Comparison of ENCODE assay signal across 10 cellular contexts in genomic region chr10:48456361-48456804, GRCh38.
A peak's percentile ranks its signal among the peaks of the same experiment; 100 is the strongest.
DNase-seq lines count a peak whose midpoint lies in the region; ATAC-seq, FAIRE-seq and TF ChIP-seq lines count a peak whose summit lies in the region.
"Had no signal": no experiment of that assay in that cellular context is flagged by ENCODE, and none has a peak within 500 bp of the region (broad histone marks: within the 10 kb centered on the region; RNA-seq: fewer than 3 reads in every experiment).

No MANE protein-coding gene starts in this region.

- intact Hi-C loops in natural killer cell (cut with micrococcal nuclease), result no loop called here

- H3K4me1 Mint-ChIP-seq in natural killer cell (no peaks in the 10 kb centered on the region), mesothelial cell of epicardium (peaks cover 42% of the 10 kb centered on the region)

- no peak for TF ChIP-seq CTCF in fibroblast of lung (conservative IDR thresholded peaks at IDR 0.05 in 1 of 2, IDR thresholded peaks at IDR 0.05 in 1 of 2; ENCODE audit: low read depth in 1 of 2, low read length in 2 of 2)
- no peak for TF ChIP-seq CTCF in natural killer cell (IDR thresholded peaks at IDR 0.05)
- TF ChIP-seq CTCF in GM10266 (IDR thresholded peaks at IDR 0.05; ENCODE audit: control insufficient read depth, insufficient read depth, low read depth, missing control alignments), result no peak
- TF ChIP-seq CTCF in mesothelial cell of epicardium (IDR thresholded peaks at IDR 0.05; ENCODE audit: unreplicated experiment), result no peak

- FAIRE-seq in GM19239 (lab: Jason Lieb, UNC), result no peak
- FAIRE-seq: HTR-8/SVneo had no signal

- H3K9me3 ChIP-seq in fibroblast of lung (ENCODE audit: control insufficient read depth, insufficient read depth, low read depth, low read length), result no peaks in the 10 kb centered on the region

- H3K27ac ChIP-seq in fibroblast of lung (ENCODE audit: insufficient read depth, low read length), result no peak overlapping the region

- H3K27me3 ChIP-seq in fibroblast of lung (ENCODE audit: control insufficient read depth, insufficient read depth, low read length), result no peaks in the 10 kb centered on the region

- H3K9me3 Mint-ChIP-seq in natural killer cell, result no peaks in the 10 kb centered on the region
- H3K9me3 Mint-ChIP-seq in mesothelial cell of epicardium, result peaks cover 3% of the 10 kb centered on the region
- H3K9me3 Mint-ChIP-seq: brain had no signal

- DNase-seq in COLO668 (lab: John Stamatoyannopoulos, UW; ENCODE audit: unreplicated experiment), result peak; percentile 5
- peak; percentile 16 for DNase-seq in NAMALWA (ENCODE audit: low spot score)
- DNase-seq in fibroblast of lung (ENCODE audit: low read depth in 2 of 2), result peak in 1 of 2 donors; percentile 46
- DNase-seq in natural killer cell, result no peak
- DNase-seq in GM10266 (ENCODE audit: extremely low spot score), result no peak
- DNase-seq in GM19239 (ENCODE audit: insufficient read length, low spot score), result no peak
- DNase-seq in mesothelial cell of epicardium (ENCODE audit: low spot score in 2 of 2, unreplicated experiment in 2 of 2), result no peak

- no peak overlapping the region for H3K4me3 ChIP-seq in fibroblast of lung (replicated peaks in 1 of 4; ENCODE audit: control extremely low read depth in 1 of 4, insufficient read depth in 1 of 4, low read depth in 3 of 4, low read length in 4 of 4)

- no peaks in the 10 kb centered on the region for H4K20me1 ChIP-seq in fibroblast of lung (ENCODE audit: control insufficient read depth, extremely low read depth, insufficient read depth, low read length)

- H3K9ac ChIP-seq in fibroblast of lung (ENCODE audit: insufficient read depth, low read length), result no peak overlapping the region

- peaks cover 6% of the 10 kb centered on the region for H3K79me2 ChIP-seq in fibroblast of lung (ENCODE audit: control insufficient read depth, insufficient read depth, low read length)

- H3K4me1 ChIP-seq in fibroblast of lung (ENCODE audit: control insufficient read depth, extremely low read depth, insufficient read depth, low read length), result peaks cover 6% of the 10 kb centered on the region

- peaks cover 10% of the 10 kb centered on the region for H3K36me3 ChIP-seq in fibroblast of lung (ENCODE audit: control insufficient read depth, insufficient read depth, low read length)

- peak overlapping the region; percentile 25 for H3K4me2 ChIP-seq in fibroblast of lung (ENCODE audit: extremely low read depth, insufficient read depth, low read length)

- H3K36me3 Mint-ChIP-seq in natural killer cell (no peaks in the 10 kb centered on the region), mesothelial cell of epicardium (no peaks in the 10 kb centered on the region)
- H3K36me3 Mint-ChIP-seq: brain had no signal

- no peak overlapping the region for H2AFZ ChIP-seq in fibroblast of lung (ENCODE audit: low read length)

- ATAC-seq in natural killer cell (peak in 2 of 3 donors; percentile 25 to 29), GM19023 (IDR thresholded peaks at IDR 0.05; ENCODE audit: unreplicated experiment) (no peak)

- H3K27me3 Mint-ChIP-seq in natural killer cell (ENCODE audit: low read depth in 2 of 2), result no peaks in the 10 kb centered on the region
- no peaks in the 10 kb centered on the region for H3K27me3 Mint-ChIP-seq in mesothelial cell of epicardium (ENCODE audit: low read depth)
- H3K27me3 Mint-ChIP-seq: brain had no signal

- H3K27ac Mint-ChIP-seq in natural killer cell (no peak overlapping the region), mesothelial cell of epicardium (no peak overlapping the region)

- H3K4me3 Mint-ChIP-seq in natural killer cell (no peak overlapping the region), mesothelial cell of epicardium (no peak overlapping the region)
- H3K4me3 Mint-ChIP-seq: brain had no signal

Comparison
In these comparisons a context has a peak if more than half of its experiments do, and no peak if none do; other contexts are left out.
1. DNase-seq: peak in COLO668 (single experiment) and NAMALWA (single experiment); none in natural killer cell (single experiment), GM10266 (single experiment), GM19239 (single experiment) and mesothelial cell of epicardium (0 of 2).